ENCODE assay signal across 25 cellular contexts in genomic region chr12:130958557-130959140, GRCh38. TPM values are rescaled to one million over a fixed set of nuclear protein-coding genes. Genes with fewer than 3 reads are reported as not detected.
DNase-seq lines count a peak whose midpoint lies in the region; TF ChIP-seq lines count a peak whose summit lies in the region.
"Had no signal": no experiment of that assay in that cellular context is flagged by ENCODE, and none has a peak within 500 bp of the region (broad histone marks: within the 10 kb centered on the region; RNA-seq: fewer than 3 reads in every experiment).

No MANE protein-coding gene starts in this region.

- H3K4me3 ChIP-seq in H7 (ENCODE audit: insufficient read depth, low read depth, low read length) (no peak overlapping the region), esophagus squamous epithelium (no peak overlapping the region), PC-9 (no peak overlapping the region), sigmoid colon (no peak overlapping the region)
- H3K4me3 ChIP-seq: BLaER1, SJCRH30 had no signal

- TF ChIP-seq CTCF in esophagus squamous epithelium (IDR thresholded peaks at IDR 0.05) (no peak), osteocyte (IDR thresholded peaks at IDR 0.05) (no peak), PC-9 (conservative IDR thresholded peaks at IDR 0.05) (no peak), sigmoid colon (IDR thresholded peaks at IDR 0.05) (no peak)

- H3K9me2 ChIP-seq in PC-9 (ENCODE audit: insufficient read depth) = no peaks in the 10 kb centered on the region

- H3K4me1 ChIP-seq in esophagus squamous epithelium = peaks cover 0 to 8% (median 0%) of the 10 kb centered on the region in 3 donors
- H3K4me1 ChIP-seq in PC-9 (replicated peaks; ENCODE audit: insufficient read depth) = no peaks in the 10 kb centered on the region
- peaks cover 0 to 55% (median 35%) of the 10 kb centered on the region in 4 donors for H3K4me1 ChIP-seq in sigmoid colon
- H3K4me1 ChIP-seq: SJCRH30 had no signal

- H3K4me3 Mint-ChIP-seq in osteocyte (ENCODE audit: unreplicated experiment) = no peak overlapping the region
- H3K4me3 Mint-ChIP-seq: CD4-positive, alpha-beta memory T cell had no signal

- no peaks in the 10 kb centered on the region for H3K27me3 ChIP-seq in H7 (ENCODE audit: control insufficient read depth, insufficient read depth, low read length)
- peaks cover 0 to 14% (median 0%) of the 10 kb centered on the region in 4 donors for H3K27me3 ChIP-seq in esophagus squamous epithelium
- peaks cover 80% of the 10 kb centered on the region for H3K27me3 ChIP-seq in PC-9 (ENCODE audit: insufficient read depth, low read depth)
- no peaks in the 10 kb centered on the region for H3K27me3 ChIP-seq in sigmoid colon

- 79 to 86% methylated on average over 13 to 17 of the region's 26 CpGs for WGBS in esophagus squamous epithelium, 2 donors
- WGBS in sigmoid colon, 2 donors = 83 to 87% methylated on average over 26 of the region's 26 CpGs

- H4K20me1 ChIP-seq in PC-9 (ENCODE audit: insufficient read depth) = no peaks in the 10 kb centered on the region
- H4K20me1 ChIP-seq: BLaER1 had no signal

- intact Hi-C loops in esophagus squamous epithelium (cut with DNase I) = no loop called here
- intact Hi-C loops in PC-9 (cut with micrococcal nuclease; ENCODE audit: unreplicated experiment) = no loop called here
- intact Hi-C loops in sigmoid colon (cut with DNase I) = no loop called here

- CTCF ChIA-PET in PC-9 (lab: Charles Lee) = no interaction called here

- POLR2A ChIA-PET in PC-9 (lab: Charles Lee; ENCODE audit: unreplicated experiment) = no interaction called here

- H3K9me3 Mint-ChIP-seq in osteocyte (ENCODE audit: unreplicated experiment) = no peaks in the 10 kb centered on the region
- H3K9me3 Mint-ChIP-seq: CD4-positive, alpha-beta memory T cell had no signal

- peaks cover 9% of the 10 kb centered on the region for H3K4me1 Mint-ChIP-seq in osteocyte (ENCODE audit: unreplicated experiment)

- TF ChIP-seq POLR2A in esophagus squamous epithelium (IDR thresholded peaks at IDR 0.05) (no peak), sigmoid colon (IDR thresholded peaks at IDR 0.05) (no peak)

- no peak overlapping the region for H2AFZ ChIP-seq in PC-9

- DNase-seq in H7 = peak; percentile 29
- peak; percentile 14 for DNase-seq in NCI-H2227 treated with DMSO at 0.1 percent for 48 hours (lab: John Stamatoyannopoulos, UW)
- no peak for DNase-seq in esophagus squamous epithelium (lab: John Stamatoyannopoulos, UW)
- DNase-seq in osteocyte (ENCODE audit: extremely low spot score, unreplicated experiment) = peak; percentile 72
- no peak for DNase-seq in PC-9
- DNase-seq in activated gamma-delta T cell (lab: John Stamatoyannopoulos, UW) = no peak
- DNase-seq in sigmoid colon = no peak
- DNase-seq: ACHN; Caco-2; CD4-positive, alpha-beta memory T cell; DMS 273 treated with DMSO at 0.1 percent for 48 hours; DMS79 treated with DMSO at 0.1 percent for 48 hours; KBM-7; NCI-H1092; NCI-H1436; NCI-H187 treated with DMSO at 0.1 percent for 48 hours; NCI-H2107; NCI-H226; NCI-H510A treated with DMSO at 0.1 percent for 48 hours; NCI-H748 treated with DMSO at 0.1 percent for 48 hours; NK-92 treated with Interleukin-12 subunit alpha and Interleukin-12 subunit beta, amount 100 ng/mL, for 24 hours; SJCRH30 had no signal

- H3K4me2 ChIP-seq in PC-9 = no peak overlapping the region
- H3K4me2 ChIP-seq: BLaER1 had no signal

- TF ChIP-seq EP300 in sigmoid colon (IDR thresholded peaks at IDR 0.05) = no peak

- H3K27ac Mint-ChIP-seq in osteocyte (ENCODE audit: unreplicated experiment) = no peak overlapping the region
- H3K27ac Mint-ChIP-seq: CD4-positive, alpha-beta memory T cell had no signal

- no peaks in the 10 kb centered on the region for H3K36me3 ChIP-seq in H7 (replicated peaks; ENCODE audit: control insufficient read depth, insufficient read depth, low read length)
- H3K36me3 ChIP-seq in esophagus squamous epithelium = no peaks in the 10 kb centered on the region
- no peaks in the 10 kb centered on the region for H3K36me3 ChIP-seq in PC-9 (ENCODE audit: low read depth)
- H3K36me3 ChIP-seq in sigmoid colon = no peaks in the 10 kb centered on the region
- H3K36me3 ChIP-seq: BLaER1, SJCRH30 had no signal

- no TSS peak for BruUV-seq in PC-9 (replicated peaks; lab: Mats Ljungman, UMichigan)

- no peaks in the 10 kb centered on the region for H3K36me3 Mint-ChIP-seq in osteocyte (ENCODE audit: unreplicated experiment)
- H3K36me3 Mint-ChIP-seq: CD4-positive, alpha-beta memory T cell had no signal

- H3K9me3 ChIP-seq in esophagus squamous epithelium (no peaks in the 10 kb centered on the region), PC-9 (ENCODE audit: insufficient read depth, low read depth) (no peaks in the 10 kb centered on the region), sigmoid colon (no peaks in the 10 kb centered on the region)
- H3K9me3 ChIP-seq: BLaER1, Caco-2, SJCRH30 had no signal

- peaks cover 7% of the 10 kb centered on the region for H3F3A ChIP-seq in PC-9 (ENCODE audit: insufficient read depth, low read depth)

- H3K27me3 Mint-ChIP-seq in osteocyte (ENCODE audit: unreplicated experiment) = peaks cover 5% of the 10 kb centered on the region

- H3K27ac ChIP-seq in esophagus squamous epithelium (peak overlapping the region in 3 of 4 donors; percentile 13 to 44 (median 25)), PC-9 (no peak overlapping the region), sigmoid colon (peak overlapping the region in 1 of 4 donors; percentile 78)
- H3K27ac ChIP-seq: BLaER1, HL-60, SJCRH30 had no signal

- no peaks in the 10 kb centered on the region for H3K79me2 ChIP-seq in PC-9 (ENCODE audit: low read depth)

RNA-seq across cellular contexts. Expression of gene ADGRD1, which starts 4.9 kb away (rescaled TPM):
- total RNA-seq in H7 (2014; rRNA removed; shearing (Covaris generic)) = 0.89 and 0.97 TPM in 2 replicates
- total RNA-seq in esophagus squamous epithelium = 10 to 100 TPM in 2 of 4 donors, 1 to 10 TPM in 2; 2.2 to 28.2 (median 8.8) TPM
- total RNA-seq in osteocyte = 1.0 and 1.5 TPM in 2 replicates
- not detected in 2 replicates for total RNA-seq in PC-9 (2021)
- total RNA-seq in sigmoid colon = 10 to 100 TPM in 3 of 4 donors, 1 to 10 TPM in 1; 7.2 to 22.5 (median 14.2) TPM
- polyA plus RNA-seq in sigmoid colon = 1 to 10 TPM in 2 of 3 donors, under 1 TPM in 1; 0.46 to 3.8 (median 3.0) TPM
- total RNA-seq: CD4-positive, alpha-beta memory T cell; HT-29 had no signal
- polyA plus RNA-seq: CD4-positive, alpha-beta memory T cell had no signal

Comparison
In these comparisons a context has a peak if more than half of its experiments do, and no peak if none do; other contexts are left out.
1. DNase-seq: peak in H7 (single experiment), NCI-H2227 treated with DMSO at 0.1 percent for 48 hours (single experiment) and osteocyte (single experiment); none in esophagus squamous epithelium (single experiment), PC-9 (0 of 2), activated gamma-delta T cell (single experiment) and sigmoid colon (single experiment).